In genomic region chr15:74381481-74381880, GRCh38 we compare ENCODE assay signal across 1 cellular context.
TF ChIP-seq lines count a peak whose summit lies in the region.

No MANE protein-coding gene starts in this region.

TF ChIP-seq in IMR-90, 13 proteins besides CTCF, POLR2A, EP300 and RAD21:
- no peak for TF ChIP-seq USF2 (IDR thresholded peaks at IDR 0.05; ENCODE audit: low read depth, low read length)
- no peak for TF ChIP-seq SMC3 (IDR thresholded peaks at IDR 0.05; ENCODE audit: low read depth, low read length)
- TF ChIP-seq MXI1 (IDR thresholded peaks at IDR 0.05; ENCODE audit: borderline replicate concordance, low read depth, low read length) = no peak
- no peak for TF ChIP-seq ELK1 (IDR thresholded peaks at IDR 0.05; ENCODE audit: borderline replicate concordance, low read depth, low read length)
- no peak for TF ChIP-seq RCOR1 (IDR thresholded peaks at IDR 0.05; ENCODE audit: insufficient replicate concordance, low read length)
- TF ChIP-seq RFX5 (IDR thresholded peaks at IDR 0.05; ENCODE audit: low read depth, low read length) = no peak
- no peak for TF ChIP-seq CHD1 (IDR thresholded peaks at IDR 0.05; ENCODE audit: low read depth, low read length)
- no peak for TF ChIP-seq CEBPB (IDR thresholded peaks at IDR 0.05; ENCODE audit: low read depth, low read length)
- no peak for TF ChIP-seq MAZ (IDR thresholded peaks at IDR 0.05; ENCODE audit: borderline replicate concordance, low read depth, low read length)
- TF ChIP-seq NFE2L2 (IDR thresholded peaks at IDR 0.05; ENCODE audit: low read depth, low read length) = no peak
- no peak for TF ChIP-seq MAFK (IDR thresholded peaks at IDR 0.05; ENCODE audit: low read depth, low read length)
- no peak for TF ChIP-seq FOS (IDR thresholded peaks at IDR 0.05; ENCODE audit: low read depth, low read length)
- no peak for TF ChIP-seq BHLHE40 (IDR thresholded peaks at IDR 0.05; ENCODE audit: low read depth, low read length)
